In the genomic region with DNA sequence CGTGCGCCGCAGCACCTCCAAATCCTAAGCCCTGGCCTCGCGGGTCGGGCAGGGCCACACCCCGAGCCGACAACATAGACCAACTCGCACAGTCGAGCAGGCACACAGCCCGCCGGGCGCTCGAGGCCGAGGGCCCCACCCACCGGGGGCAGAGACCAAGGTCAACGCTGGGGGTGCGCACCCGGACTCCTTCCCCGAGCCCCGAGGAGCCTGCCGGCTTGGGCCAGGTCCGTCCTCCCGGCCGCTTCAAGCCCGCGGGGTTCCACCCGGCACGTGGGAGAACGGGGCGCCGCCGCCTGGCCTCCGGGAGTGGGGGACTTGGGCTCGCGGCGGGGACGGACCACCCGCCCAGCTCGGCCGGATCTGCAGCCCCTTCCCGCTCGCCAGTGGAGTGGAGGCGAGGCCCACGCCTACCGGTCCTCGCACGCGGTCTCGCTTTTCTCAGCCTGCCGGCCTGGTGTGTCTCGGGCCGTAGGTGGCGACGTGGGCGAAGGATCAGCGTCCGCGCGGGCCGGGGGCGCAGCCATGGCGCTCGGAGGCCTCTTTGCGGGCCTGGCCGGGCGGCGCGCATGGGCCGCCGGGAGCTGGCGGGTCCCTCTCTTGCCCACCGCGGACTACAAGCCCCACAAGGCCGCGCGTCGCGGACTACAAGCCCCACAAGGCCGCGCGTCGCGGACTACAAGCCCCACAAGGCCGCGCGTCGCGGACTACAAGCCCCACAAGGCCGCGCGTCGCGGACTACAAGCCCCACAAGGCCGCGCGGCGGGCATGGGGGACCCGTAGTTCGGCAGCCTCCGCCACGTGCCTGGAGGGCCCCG, we compare ENCODE assay signal across 1 cellular context.
TF ChIP-seq lines count a peak whose summit lies in the region.

A gene (minus strand): TSS at position 571 of the 818 bp plus-strand sequence. CDS start 44 bp downstream, at position 527.

TF ChIP-seq in HepG2, 621 proteins besides CTCF, POLR2A, EP300 and RAD21 (continued from another document and continues in another):
- TF ChIP-seq, protein P1, sequence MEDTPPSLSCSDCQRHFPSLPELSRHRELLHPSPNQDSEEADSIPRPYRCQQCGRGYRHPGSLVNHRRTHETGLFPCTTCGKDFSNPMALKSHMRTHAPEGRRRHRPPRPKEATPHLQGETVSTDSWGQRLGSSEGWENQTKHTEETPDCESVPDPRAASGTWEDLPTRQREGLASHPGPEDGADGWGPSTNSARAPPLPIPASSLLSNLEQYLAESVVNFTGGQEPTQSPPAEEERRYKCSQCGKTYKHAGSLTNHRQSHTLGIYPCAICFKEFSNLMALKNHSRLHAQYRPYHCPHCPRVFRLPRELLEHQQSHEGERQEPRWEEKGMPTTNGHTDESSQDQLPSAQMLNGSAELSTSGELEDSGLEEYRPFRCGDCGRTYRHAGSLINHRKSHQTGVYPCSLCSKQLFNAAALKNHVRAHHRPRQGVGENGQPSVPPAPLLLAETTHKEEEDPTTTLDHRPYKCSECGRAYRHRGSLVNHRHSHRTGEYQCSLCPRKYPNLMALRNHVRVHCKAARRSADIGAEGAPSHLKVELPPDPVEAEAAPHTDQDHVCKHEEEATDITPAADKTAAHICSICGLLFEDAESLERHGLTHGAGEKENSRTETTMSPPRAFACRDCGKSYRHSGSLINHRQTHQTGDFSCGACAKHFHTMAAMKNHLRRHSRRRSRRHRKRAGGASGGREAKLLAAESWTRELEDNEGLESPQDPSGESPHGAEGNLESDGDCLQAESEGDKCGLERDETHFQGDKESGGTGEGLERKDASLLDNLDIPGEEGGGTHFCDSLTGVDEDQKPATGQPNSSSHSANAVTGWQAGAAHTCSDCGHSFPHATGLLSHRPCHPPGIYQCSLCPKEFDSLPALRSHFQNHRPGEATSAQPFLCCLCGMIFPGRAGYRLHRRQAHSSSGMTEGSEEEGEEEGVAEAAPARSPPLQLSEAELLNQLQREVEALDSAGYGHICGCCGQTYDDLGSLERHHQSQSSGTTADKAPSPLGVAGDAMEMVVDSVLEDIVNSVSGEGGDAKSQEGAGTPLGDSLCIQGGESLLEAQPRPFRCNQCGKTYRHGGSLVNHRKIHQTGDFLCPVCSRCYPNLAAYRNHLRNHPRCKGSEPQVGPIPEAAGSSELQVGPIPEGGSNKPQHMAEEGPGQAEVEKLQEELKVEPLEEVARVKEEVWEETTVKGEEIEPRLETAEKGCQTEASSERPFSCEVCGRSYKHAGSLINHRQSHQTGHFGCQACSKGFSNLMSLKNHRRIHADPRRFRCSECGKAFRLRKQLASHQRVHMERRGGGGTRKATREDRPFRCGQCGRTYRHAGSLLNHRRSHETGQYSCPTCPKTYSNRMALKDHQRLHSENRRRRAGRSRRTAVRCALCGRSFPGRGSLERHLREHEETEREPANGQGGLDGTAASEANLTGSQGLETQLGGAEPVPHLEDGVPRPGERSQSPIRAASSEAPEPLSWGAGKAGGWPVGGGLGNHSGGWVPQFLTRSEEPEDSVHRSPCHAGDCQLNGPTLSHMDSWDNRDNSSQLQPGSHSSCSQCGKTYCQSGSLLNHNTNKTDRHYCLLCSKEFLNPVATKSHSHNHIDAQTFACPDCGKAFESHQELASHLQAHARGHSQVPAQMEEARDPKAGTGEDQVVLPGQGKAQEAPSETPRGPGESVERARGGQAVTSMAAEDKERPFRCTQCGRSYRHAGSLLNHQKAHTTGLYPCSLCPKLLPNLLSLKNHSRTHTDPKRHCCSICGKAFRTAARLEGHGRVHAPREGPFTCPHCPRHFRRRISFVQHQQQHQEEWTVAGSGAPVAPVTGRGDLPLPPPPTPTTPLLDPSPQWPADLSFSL (CRISPR knock-in tag; IDR thresholded peaks at IDR 0.05), result 0 out of 2 replicates have a peak, but pooled peaks have one; percentile 82
- TF ChIP-seq ZNF644 (CRISPR knock-in tag; IDR thresholded peaks at IDR 0.05; ENCODE audit: low read depth), result 0 out of 2 replicates have a peak, but pooled peaks have one; percentile 21
- peak; percentile 95 for TF ChIP-seq ZNF567 (CRISPR knock-in tag; IDR thresholded peaks at IDR 0.05; ENCODE audit: borderline replicate concordance)
- TF ChIP-seq NAIF1 (CRISPR knock-in tag; IDR thresholded peaks at IDR 0.05; ENCODE audit: borderline replicate concordance), result 0 out of 2 replicates have a peak, but pooled peaks have one; percentile 56
- TF ChIP-seq, protein P2, sequence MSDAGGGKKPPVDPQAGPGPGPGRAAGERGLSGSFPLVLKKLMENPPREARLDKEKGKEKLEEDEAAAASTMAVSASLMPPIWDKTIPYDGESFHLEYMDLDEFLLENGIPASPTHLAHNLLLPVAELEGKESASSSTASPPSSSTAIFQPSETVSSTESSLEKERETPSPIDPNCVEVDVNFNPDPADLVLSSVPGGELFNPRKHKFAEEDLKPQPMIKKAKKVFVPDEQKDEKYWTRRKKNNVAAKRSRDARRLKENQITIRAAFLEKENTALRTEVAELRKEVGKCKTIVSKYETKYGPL (CRISPR knock-in tag; IDR thresholded peaks at IDR 0.05), result peak; percentile 80
- TF ChIP-seq, protein P3, sequence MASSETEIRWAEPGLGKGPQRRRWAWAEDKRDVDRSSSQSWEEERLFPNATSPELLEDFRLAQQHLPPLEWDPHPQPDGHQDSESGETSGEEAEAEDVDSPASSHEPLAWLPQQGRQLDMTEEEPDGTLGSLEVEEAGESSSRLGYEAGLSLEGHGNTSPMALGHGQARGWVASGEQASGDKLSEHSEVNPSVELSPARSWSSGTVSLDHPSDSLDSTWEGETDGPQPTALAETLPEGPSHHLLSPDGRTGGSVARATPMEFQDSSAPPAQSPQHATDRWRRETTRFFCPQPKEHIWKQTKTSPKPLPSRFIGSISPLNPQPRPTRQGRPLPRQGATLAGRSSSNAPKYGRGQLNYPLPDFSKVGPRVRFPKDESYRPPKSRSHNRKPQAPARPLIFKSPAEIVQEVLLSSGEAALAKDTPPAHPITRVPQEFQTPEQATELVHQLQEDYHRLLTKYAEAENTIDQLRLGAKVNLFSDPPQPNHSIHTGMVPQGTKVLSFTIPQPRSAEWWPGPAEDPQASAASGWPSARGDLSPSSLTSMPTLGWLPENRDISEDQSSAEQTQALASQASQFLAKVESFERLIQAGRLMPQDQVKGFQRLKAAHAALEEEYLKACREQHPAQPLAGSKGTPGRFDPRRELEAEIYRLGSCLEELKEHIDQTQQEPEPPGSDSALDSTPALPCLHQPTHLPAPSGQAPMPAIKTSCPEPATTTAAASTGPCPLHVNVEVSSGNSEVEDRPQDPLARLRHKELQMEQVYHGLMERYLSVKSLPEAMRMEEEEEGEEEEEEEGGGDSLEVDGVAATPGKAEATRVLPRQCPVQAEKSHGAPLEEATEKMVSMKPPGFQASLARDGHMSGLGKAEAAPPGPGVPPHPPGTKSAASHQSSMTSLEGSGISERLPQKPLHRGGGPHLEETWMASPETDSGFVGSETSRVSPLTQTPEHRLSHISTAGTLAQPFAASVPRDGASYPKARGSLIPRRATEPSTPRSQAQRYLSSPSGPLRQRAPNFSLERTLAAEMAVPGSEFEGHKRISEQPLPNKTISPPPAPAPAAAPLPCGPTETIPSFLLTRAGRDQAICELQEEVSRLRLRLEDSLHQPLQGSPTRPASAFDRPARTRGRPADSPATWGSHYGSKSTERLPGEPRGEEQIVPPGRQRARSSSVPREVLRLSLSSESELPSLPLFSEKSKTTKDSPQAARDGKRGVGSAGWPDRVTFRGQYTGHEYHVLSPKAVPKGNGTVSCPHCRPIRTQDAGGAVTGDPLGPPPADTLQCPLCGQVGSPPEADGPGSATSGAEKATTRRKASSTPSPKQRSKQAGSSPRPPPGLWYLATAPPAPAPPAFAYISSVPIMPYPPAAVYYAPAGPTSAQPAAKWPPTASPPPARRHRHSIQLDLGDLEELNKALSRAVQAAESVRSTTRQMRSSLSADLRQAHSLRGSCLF (CRISPR knock-in tag; IDR thresholded peaks at IDR 0.05; ENCODE audit: borderline replicate concordance), result peak; percentile 92
- TF ChIP-seq, protein P4, sequence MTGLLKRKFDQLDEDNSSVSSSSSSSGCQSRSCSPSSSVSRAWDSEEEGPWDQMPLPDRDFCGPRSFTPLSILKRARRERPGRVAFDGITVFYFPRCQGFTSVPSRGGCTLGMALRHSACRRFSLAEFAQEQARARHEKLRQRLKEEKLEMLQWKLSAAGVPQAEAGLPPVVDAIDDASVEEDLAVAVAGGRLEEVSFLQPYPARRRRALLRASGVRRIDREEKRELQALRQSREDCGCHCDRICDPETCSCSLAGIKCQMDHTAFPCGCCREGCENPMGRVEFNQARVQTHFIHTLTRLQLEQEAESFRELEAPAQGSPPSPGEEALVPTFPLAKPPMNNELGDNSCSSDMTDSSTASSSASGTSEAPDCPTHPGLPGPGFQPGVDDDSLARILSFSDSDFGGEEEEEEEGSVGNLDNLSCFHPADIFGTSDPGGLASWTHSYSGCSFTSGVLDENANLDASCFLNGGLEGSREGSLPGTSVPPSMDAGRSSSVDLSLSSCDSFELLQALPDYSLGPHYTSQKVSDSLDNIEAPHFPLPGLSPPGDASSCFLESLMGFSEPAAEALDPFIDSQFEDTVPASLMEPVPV (CRISPR knock-in tag; IDR thresholded peaks at IDR 0.05), result peak; percentile 99
- TF ChIP-seq, protein P5, sequence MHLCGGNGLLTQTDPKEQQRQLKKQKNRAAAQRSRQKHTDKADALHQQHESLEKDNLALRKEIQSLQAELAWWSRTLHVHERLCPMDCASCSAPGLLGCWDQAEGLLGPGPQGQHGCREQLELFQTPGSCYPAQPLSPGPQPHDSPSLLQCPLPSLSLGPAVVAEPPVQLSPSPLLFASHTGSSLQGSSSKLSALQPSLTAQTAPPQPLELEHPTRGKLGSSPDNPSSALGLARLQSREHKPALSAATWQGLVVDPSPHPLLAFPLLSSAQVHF (CRISPR knock-in tag; IDR thresholded peaks at IDR 0.05), result peak; percentile 93
- TF ChIP-seq ZSCAN25 (CRISPR knock-in tag; IDR thresholded peaks at IDR 0.05), result peak; percentile 88
- peak; percentile 91 for TF ChIP-seq KAT8 (CRISPR knock-in tag; IDR thresholded peaks at IDR 0.05)
- TF ChIP-seq GATAD1 (CRISPR knock-in tag; IDR thresholded peaks at IDR 0.05), result peak; percentile 84
- TF ChIP-seq, protein P6, sequence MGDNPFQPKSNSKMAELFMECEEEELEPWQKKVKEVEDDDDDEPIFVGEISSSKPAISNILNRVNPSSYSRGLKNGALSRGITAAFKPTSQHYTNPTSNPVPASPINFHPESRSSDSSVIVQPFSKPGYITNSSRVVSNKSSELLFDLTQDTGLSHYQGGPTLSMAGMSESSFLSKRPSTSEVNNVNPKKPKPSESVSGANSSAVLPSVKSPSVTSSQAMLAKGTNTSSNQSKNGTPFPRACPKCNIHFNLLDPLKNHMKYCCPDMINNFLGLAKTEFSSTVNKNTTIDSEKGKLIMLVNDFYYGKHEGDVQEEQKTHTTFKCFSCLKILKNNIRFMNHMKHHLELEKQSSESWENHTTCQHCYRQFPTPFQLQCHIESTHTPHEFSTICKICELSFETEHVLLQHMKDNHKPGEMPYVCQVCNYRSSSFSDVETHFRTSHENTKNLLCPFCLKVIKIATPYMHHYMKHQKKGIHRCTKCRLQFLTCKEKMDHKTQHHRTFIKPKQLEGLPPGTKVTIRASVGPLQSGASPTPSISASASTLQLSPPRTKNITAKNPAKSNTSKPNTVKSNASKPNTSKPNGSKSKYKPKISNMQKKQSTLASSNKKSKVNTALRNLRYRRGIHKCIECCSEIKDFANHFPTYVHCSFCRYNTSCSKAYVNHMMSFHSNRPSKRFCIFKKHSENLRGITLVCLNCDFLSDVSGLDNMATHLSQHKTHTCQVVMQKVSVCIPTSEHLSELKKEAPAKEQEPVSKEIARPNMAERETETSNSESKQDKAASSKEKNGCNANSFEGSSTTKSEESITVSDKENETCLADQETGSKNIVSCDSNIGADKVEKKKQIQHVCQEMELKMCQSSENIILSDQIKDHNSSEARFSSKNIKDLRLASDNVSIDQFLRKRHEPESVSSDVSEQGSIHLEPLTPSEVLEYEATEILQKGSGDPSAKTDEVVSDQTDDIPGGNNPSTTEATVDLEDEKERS (CRISPR knock-in tag; IDR thresholded peaks at IDR 0.05), result no peak
- TF ChIP-seq MIER3 (CRISPR knock-in tag; IDR thresholded peaks at IDR 0.05; ENCODE audit: borderline replicate concordance), result peak; percentile 87; the same call in 1 of the 2 replicates
- peak; percentile 95 for TF ChIP-seq MED1 (CRISPR knock-in tag; IDR thresholded peaks at IDR 0.05)
- peak; percentile 70; the same call in 1 of the 2 replicates for TF ChIP-seq ZNF224 (CRISPR knock-in tag; IDR thresholded peaks at IDR 0.05)
- TF ChIP-seq TBL1XR1 (IDR thresholded peaks at IDR 0.05; ENCODE audit: borderline replicate concordance, low read length, partially characterized antibody), result peak; percentile 88
- peak; percentile 61; the same call in 1 of the 2 replicates for TF ChIP-seq ZBTB21 (CRISPR knock-in tag; IDR thresholded peaks at IDR 0.05)
- TF ChIP-seq, protein P7, sequence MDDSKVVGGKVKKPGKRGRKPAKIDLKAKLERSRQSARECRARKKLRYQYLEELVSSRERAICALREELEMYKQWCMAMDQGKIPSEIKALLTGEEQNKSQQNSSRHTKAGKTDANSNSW (CRISPR knock-in tag; IDR thresholded peaks at IDR 0.05; ENCODE audit: borderline replicate concordance), result no peak; the same call in 1 of the 2 replicates
- TF ChIP-seq ZBTB7A (CRISPR knock-in tag; IDR thresholded peaks at IDR 0.05), result peak; percentile 99
- peak; percentile 73; the same call in 1 of the 2 replicates for TF ChIP-seq ZNF484 (CRISPR knock-in tag; IDR thresholded peaks at IDR 0.05; ENCODE audit: borderline replicate concordance, low read depth)
- TF ChIP-seq NFYB (CRISPR knock-in tag; IDR thresholded peaks at IDR 0.05), result peak; percentile 69
- no peak for TF ChIP-seq MBD4 (IDR thresholded peaks at IDR 0.05; ENCODE audit: borderline replicate concordance, low read length)
- peak; percentile 75; the same call in 1 of the 2 replicates for TF ChIP-seq ZNF292 (CRISPR knock-in tag; IDR thresholded peaks at IDR 0.05; ENCODE audit: borderline replicate concordance, low read depth)
- TF ChIP-seq ZNF124 (CRISPR knock-in tag; IDR thresholded peaks at IDR 0.05), result peak; percentile 93
- TF ChIP-seq, protein P8, sequence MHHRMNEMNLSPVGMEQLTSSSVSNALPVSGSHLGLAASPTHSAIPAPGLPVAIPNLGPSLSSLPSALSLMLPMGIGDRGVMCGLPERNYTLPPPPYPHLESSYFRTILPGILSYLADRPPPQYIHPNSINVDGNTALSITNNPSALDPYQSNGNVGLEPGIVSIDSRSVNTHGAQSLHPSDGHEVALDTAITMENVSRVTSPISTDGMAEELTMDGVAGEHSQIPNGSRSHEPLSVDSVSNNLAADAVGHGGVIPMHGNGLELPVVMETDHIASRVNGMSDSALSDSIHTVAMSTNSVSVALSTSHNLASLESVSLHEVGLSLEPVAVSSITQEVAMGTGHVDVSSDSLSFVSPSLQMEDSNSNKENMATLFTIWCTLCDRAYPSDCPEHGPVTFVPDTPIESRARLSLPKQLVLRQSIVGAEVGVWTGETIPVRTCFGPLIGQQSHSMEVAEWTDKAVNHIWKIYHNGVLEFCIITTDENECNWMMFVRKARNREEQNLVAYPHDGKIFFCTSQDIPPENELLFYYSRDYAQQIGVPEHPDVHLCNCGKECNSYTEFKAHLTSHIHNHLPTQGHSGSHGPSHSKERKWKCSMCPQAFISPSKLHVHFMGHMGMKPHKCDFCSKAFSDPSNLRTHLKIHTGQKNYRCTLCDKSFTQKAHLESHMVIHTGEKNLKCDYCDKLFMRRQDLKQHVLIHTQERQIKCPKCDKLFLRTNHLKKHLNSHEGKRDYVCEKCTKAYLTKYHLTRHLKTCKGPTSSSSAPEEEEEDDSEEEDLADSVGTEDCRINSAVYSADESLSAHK (CRISPR knock-in tag; IDR thresholded peaks at IDR 0.05; ENCODE audit: borderline replicate concordance), result 0 out of 2 replicates have a peak, but pooled peaks have one; percentile 83
- TF ChIP-seq ZNF766 (CRISPR knock-in tag; IDR thresholded peaks at IDR 0.05; ENCODE audit: borderline replicate concordance), result peak; percentile 97
